ENCODE assay signal across 21 cellular contexts in genomic region chr13:100848304-100848703, GRCh38.
DNase-seq lines count a peak whose midpoint lies in the region; ATAC-seq and TF ChIP-seq lines count a peak whose summit lies in the region.
"Had no signal": no experiment of that assay in that cellular context is flagged by ENCODE, and none has a peak within 500 bp of the region (broad histone marks: within the 10 kb centered on the region; RNA-seq: fewer than 3 reads in every experiment).

No MANE protein-coding gene starts in this region.

- no peak overlapping the region for H2BK20ac ChIP-seq in H9 (ENCODE audit: low read depth, low read length, poor library complexity, severe bottlenecking)

- H3K18ac ChIP-seq in H9 (ENCODE audit: insufficient read length, low read depth, low read length), result no peak overlapping the region

- no peaks in the 10 kb centered on the region for H4K20me1 ChIP-seq in H9 (ENCODE audit: control insufficient read depth, insufficient read depth, insufficient read length)

- H3K36me3 Mint-ChIP-seq in H9 (ENCODE audit: insufficient read depth in 1 of 3, low read depth in 3 of 3), result peaks cover 0 to 6% (median 0%) of the 10 kb centered on the region in 3 experiments; a peak in 3 of 7 replicates
- H3K36me3 Mint-ChIP-seq in endothelial cell (ENCODE audit: low read depth, unreplicated experiment), result no peaks in the 10 kb centered on the region
- no peaks in the 10 kb centered on the region for H3K36me3 Mint-ChIP-seq in stimulated activated naive B cell treated with anti-CD40 and anti-IgM and Interleukin-4, amounts not matched to agents 10 μg/mL and 1 μg/mL and 100 μg/mL, for 72 hours
- H3K36me3 Mint-ChIP-seq: T-cell had no signal

- DNase-seq in DMS53 (lab: John Stamatoyannopoulos, UW) (peak; percentile 3), DMS53 treated with DMSO at 0.1 percent for 48 hours (lab: John Stamatoyannopoulos, UW; ENCODE audit: unreplicated experiment) (no peak), H9 (no peak), astrocyte of the spinal cord (ENCODE audit: low read depth, low spot score) (no peak), DMS79 (lab: John Stamatoyannopoulos, UW) (no peak), endothelial cell (ENCODE audit: low spot score) (no peak)
- DNase-seq in stimulated activated naive B cell treated with anti-CD40 and anti-IgM and Interleukin-4, amounts not matched to agents 10 μg/mL and 1 μg/mL and 100 μg/mL, for 72 hours, result no peak
- DNase-seq: 8988T; CD4-positive, alpha-beta T cell; GDM1; KG1; NCI-H1105 treated with DMSO at 0.1 percent for 48 hours; NCI-H1694; NCI-H2081 treated with DMSO at 0.1 percent for 48 hours; NCI-H510A; NCI-H82; SIG-M5; T-cell had no signal

- in situ Hi-C loops in astrocyte of the spinal cord (cut with HindIII; ENCODE audit: low sequenced_read_pairs), result no loop called here

- no peaks in the 10 kb centered on the region for H3K9me3 ChIP-seq in H9 (ENCODE audit: control insufficient read depth, low read depth, low read length)

- no CpG with 5 or more reads among the region's 6 CpGs for WGBS in H9 (ENCODE audit: extremely low coverage, insufficient read length, low lambda C conversion rate)

- no peak overlapping the region for H3K9ac ChIP-seq in H9 (ENCODE audit: extremely low read depth, insufficient read length, low read length)

- ATAC-seq in GM18861 (IDR thresholded peaks at IDR 0.05; ENCODE audit: unreplicated experiment), result no peak
- no peak for ATAC-seq in stimulated activated naive B cell treated with anti-CD40 and anti-IgM and Interleukin-4, amounts not matched to agents 10 μg/mL and 1 μg/mL and 100 μg/mL, for 72 hours (replicated peaks)
- ATAC-seq: SK-N-SH treated with all-trans-retinoic acid at 6 μM for 48 hours, T-cell had no signal

- H3K27me3 Mint-ChIP-seq in H9 (ENCODE audit: low read depth), result no peaks in the 10 kb centered on the region
- H3K27me3 Mint-ChIP-seq in endothelial cell (ENCODE audit: unreplicated experiment), result no peaks in the 10 kb centered on the region
- H3K27me3 Mint-ChIP-seq in stimulated activated naive B cell treated with anti-CD40 and anti-IgM and Interleukin-4, amounts not matched to agents 10 μg/mL and 1 μg/mL and 100 μg/mL, for 72 hours, result peaks cover 0 to under 1% of the 10 kb centered on the region in 2 donors
- H3K27me3 Mint-ChIP-seq: CD4-positive, alpha-beta T cell had no signal

- H3K4ac ChIP-seq in H9 (ENCODE audit: low read depth, low read length), result no peak overlapping the region

- H3K23ac ChIP-seq in H9 (ENCODE audit: insufficient read length, low read depth, low read length), result no peak overlapping the region

- H3K4me2 ChIP-seq in H9 (ENCODE audit: insufficient read depth, insufficient read length, low read length), result no peak overlapping the region

- H3K79me2 ChIP-seq in H9 (ENCODE audit: insufficient read depth, low read length), result no peaks in the 10 kb centered on the region

- H3K27me3 ChIP-seq in H9 (ENCODE audit: insufficient read depth, low read length), result no peaks in the 10 kb centered on the region

- no peaks in the 10 kb centered on the region for H3K4me1 ChIP-seq in H9 (ENCODE audit: insufficient read depth, low read length)

- H3K4me3 ChIP-seq in astrocyte of the spinal cord (ENCODE audit: low read depth, low read length), result no peak overlapping the region

- H2AK5ac ChIP-seq in H9 (ENCODE audit: insufficient read length, low read length), result no peak overlapping the region

- no peaks in the 10 kb centered on the region; a peak in 3 of 5 replicates for H3K9me3 Mint-ChIP-seq in H9
- no peaks in the 10 kb centered on the region for H3K9me3 Mint-ChIP-seq in endothelial cell (ENCODE audit: unreplicated experiment)
- H3K9me3 Mint-ChIP-seq in stimulated activated naive B cell treated with anti-CD40 and anti-IgM and Interleukin-4, amounts not matched to agents 10 μg/mL and 1 μg/mL and 100 μg/mL, for 72 hours, result peaks cover 4% of the 10 kb centered on the region in 2 donors
- H3K9me3 Mint-ChIP-seq: CD4-positive, alpha-beta T cell; T-cell had no signal

- H3K4me1 Mint-ChIP-seq in H9 (peaks cover 0 to under 1% of the 10 kb centered on the region in 2 experiments; a peak in 1 of 4 replicates), endothelial cell (ENCODE audit: unreplicated experiment) (no peaks in the 10 kb centered on the region)
- H3K4me1 Mint-ChIP-seq in stimulated activated naive B cell treated with anti-CD40 and anti-IgM and Interleukin-4, amounts not matched to agents 10 μg/mL and 1 μg/mL and 100 μg/mL, for 72 hours, result no peaks in the 10 kb centered on the region
- H3K4me1 Mint-ChIP-seq: T-cell had no signal

- H3K4me3 Mint-ChIP-seq in H9 (no peak overlapping the region), endothelial cell (ENCODE audit: unreplicated experiment) (no peak overlapping the region)
- H3K4me3 Mint-ChIP-seq in stimulated activated naive B cell treated with anti-CD40 and anti-IgM and Interleukin-4, amounts not matched to agents 10 μg/mL and 1 μg/mL and 100 μg/mL, for 72 hours, result no peak overlapping the region
- H3K4me3 Mint-ChIP-seq: CD4-positive, alpha-beta T cell; T-cell had no signal

- H2BK5ac ChIP-seq in H9 (ENCODE audit: insufficient read length, low read length), result no peak overlapping the region

- TF ChIP-seq CTCF in H9 (conservative IDR thresholded peaks at IDR 0.05), result peak; percentile 61
- TF ChIP-seq CTCF in astrocyte of the spinal cord (IDR thresholded peaks at IDR 0.05; ENCODE audit: low read depth, low read length), result peak; percentile 1
- TF ChIP-seq CTCF in endothelial cell (IDR thresholded peaks at IDR 0.05; ENCODE audit: unreplicated experiment), result no peak

- H3K14ac ChIP-seq in H9 (ENCODE audit: insufficient read depth, low read length), result no peak overlapping the region

- H3K23me2 ChIP-seq in H9 (ENCODE audit: insufficient read length, low read depth, low read length, poor library complexity, severe bottlenecking), result no peaks in the 10 kb centered on the region

- H3K27ac Mint-ChIP-seq in H9, result no peak overlapping the region; a peak in 1 of 7 replicates
- H3K27ac Mint-ChIP-seq in endothelial cell (ENCODE audit: unreplicated experiment), result no peak overlapping the region
- H3K27ac Mint-ChIP-seq in stimulated activated naive B cell treated with anti-CD40 and anti-IgM and Interleukin-4, amounts not matched to agents 10 μg/mL and 1 μg/mL and 100 μg/mL, for 72 hours, result no peak overlapping the region
- H3K27ac Mint-ChIP-seq: CD4-positive, alpha-beta T cell; T-cell had no signal

- H2BK12ac ChIP-seq in H9 (ENCODE audit: insufficient read length, low read depth, low read length), result no peak overlapping the region

- H2BK120ac ChIP-seq in H9 (ENCODE audit: low read depth, low read length, poor library complexity, severe bottlenecking), result no peak overlapping the region

- H2BK15ac ChIP-seq in H9 (ENCODE audit: low read depth, low read length), result no peak overlapping the region

- H3K79me1 ChIP-seq in H9 (ENCODE audit: insufficient read depth, low read depth, low read length, poor library complexity, severe bottlenecking), result no peaks in the 10 kb centered on the region

- no peak overlapping the region for H2AFZ ChIP-seq in H9 (ENCODE audit: low read length)

- no peak overlapping the region for H3K56ac ChIP-seq in H9 (ENCODE audit: insufficient read length, low read depth, low read length)

- H4K5ac ChIP-seq in H9 (ENCODE audit: insufficient read length, low read depth, low read length), result no peak overlapping the region

- H3K27ac ChIP-seq in H9 (ENCODE audit: insufficient read length, low read depth, low read length), result no peak overlapping the region
- H3K27ac ChIP-seq: RWPE1 had no signal

- no peak overlapping the region for H4K8ac ChIP-seq in H9 (replicated peaks; ENCODE audit: insufficient read length, low read depth, low read length)

- no peak overlapping the region for H3T11ph ChIP-seq in H9 (ENCODE audit: low read length)

- no peak overlapping the region for H4K91ac ChIP-seq in H9 (ENCODE audit: insufficient read length, low read depth, low read length)
